Comparison of ENCODE assay signal across 22 cellular contexts in genomic region chr9:113223963-113224362, GRCh38. TPM values are rescaled to one million over a fixed set of nuclear protein-coding genes. Genes with fewer than 3 reads are reported as not detected.
DNase-seq lines count a peak whose midpoint lies in the region; ATAC-seq and TF ChIP-seq lines count a peak whose summit lies in the region.
"Had no signal": no experiment of that assay in that cellular context is flagged by ENCODE, and none has a peak within 500 bp of the region (broad histone marks: within the 10 kb centered on the region; RNA-seq: fewer than 3 reads in every experiment).

No MANE protein-coding gene starts in this region.

- intact Hi-C loops in Right ventricle myocardium superior (cut with DNase I) = no loop called here
- intact Hi-C loops in activated CD4-positive, alpha-beta memory T cell treated with anti-CD3 and anti-CD28 coated beads for 36 hours (cut with micrococcal nuclease) = loop anchor here (5.0 kb wide), 1 partner anchor 118 kb away; the partner anchor contains the start of gene WDR31
- intact Hi-C loops in mucosa of descending colon (cut with DNase I, micrococcal nuclease) = loop anchor here in 1 of 2 donors (5.0 kb wide), 1 partner anchor 53 kb away; the partner anchor contains the start of genes CDC26 and PRPF4

- peaks cover 8% of the 10 kb centered on the region for H3K36me3 Mint-ChIP-seq in activated CD4-positive, alpha-beta memory T cell treated with anti-CD3 and anti-CD28 coated beads for 36 hours
- H3K36me3 Mint-ChIP-seq: natural killer cell had no signal

- H3K27me3 ChIP-seq in cardiac muscle cell = no peaks in the 10 kb centered on the region
- H3K27me3 ChIP-seq: tibial nerve had no signal

- H3K9me3 Mint-ChIP-seq in activated CD4-positive, alpha-beta memory T cell treated with anti-CD3 and anti-CD28 coated beads for 36 hours = no peaks in the 10 kb centered on the region
- H3K9me3 Mint-ChIP-seq: CD8-positive, alpha-beta T cell; natural killer cell; stimulated activated naive B cell treated with anti-CD40 and anti-IgM and Interleukin-4, amounts not matched to agents 10 μg/mL and 1 μg/mL and 100 μg/mL, for 72 hours had no signal

- TF ChIP-seq CTCF in cardiac muscle cell (IDR thresholded peaks at IDR 0.05; ENCODE audit: low read depth, low read length) (no peak), mucosa of descending colon (IDR thresholded peaks at IDR 0.05) (no peak)

- CTCF ChIA-PET in activated CD4-positive, alpha-beta memory T cell treated with anti-CD3 and anti-CD28 coated beads for 36 hours (lab: Charles Lee) = no interaction called here

- DNase-seq in cardiac muscle cell (ENCODE audit: low read depth in 1 of 2, low spot score in 1 of 2) = peak in 1 of 2 donors; percentile 67
- no peak for DNase-seq in Right ventricle myocardium superior
- DNase-seq in SK-N-MC (ENCODE audit: low read depth, low spot score) = no peak
- peak; percentile 90 for DNase-seq in fibroblast of peridontal ligament (ENCODE audit: extremely low read depth)
- DNase-seq in GM19240 (ENCODE audit: insufficient read length, low spot score) = no peak
- no peak for DNase-seq in activated CD4-positive, alpha-beta memory T cell treated with anti-CD3 and anti-CD28 coated beads for 36 hours
- no peak for DNase-seq in mucosa of descending colon
- DNase-seq: activated CD4-positive, alpha-beta T cell treated with anti-CD3 and anti-CD28 coated beads for 1 hour; activated gamma-delta T cell; CD8-positive, alpha-beta T cell; glutamatergic neuron; natural killer cell; NCI-H187; NCI-H510A; psoas muscle; stimulated activated CD4-positive, alpha-beta T cell treated with anti-CD3 and anti-CD28 coated beads, Interleukin-12 subunit alpha, Interleukin-12 subunit beta, amount 100 ng/mL, for 4 hours; stimulated activated naive B cell treated with anti-CD40 and anti-IgM and Interleukin-4, amounts not matched to agents 10 μg/mL and 1 μg/mL and 100 μg/mL, for 72 hours; T-helper 2 cell had no signal

- peak overlapping the region; percentile 3 for H3K9ac ChIP-seq in SK-N-MC (ENCODE audit: insufficient read length)

- H3K36me3 ChIP-seq in cardiac muscle cell = no peaks in the 10 kb centered on the region
- H3K36me3 ChIP-seq in SK-N-MC (ENCODE audit: insufficient read depth, low read length) = peaks cover 8% of the 10 kb centered on the region; the same call in 1 of the 2 replicates
- H3K36me3 ChIP-seq in mucosa of descending colon (ENCODE audit: low read depth) = no peaks in the 10 kb centered on the region
- H3K36me3 ChIP-seq: tibial nerve had no signal

- peak overlapping the region; percentile 70 for H3K27ac ChIP-seq in cardiac muscle cell
- no peak overlapping the region for H3K27ac ChIP-seq in SK-N-MC
- H3K27ac ChIP-seq: coronary artery, psoas muscle, tibial nerve had no signal

- POLR2A ChIA-PET in activated CD4-positive, alpha-beta memory T cell treated with anti-CD3 and anti-CD28 coated beads for 36 hours (lab: Charles Lee) = no interaction called here

- H3K4me1 Mint-ChIP-seq in activated CD4-positive, alpha-beta memory T cell treated with anti-CD3 and anti-CD28 coated beads for 36 hours (ENCODE audit: low read depth) = peaks cover 28% of the 10 kb centered on the region

- no peaks in the 10 kb centered on the region for H3K27me3 Mint-ChIP-seq in activated CD4-positive, alpha-beta memory T cell treated with anti-CD3 and anti-CD28 coated beads for 36 hours
- H3K27me3 Mint-ChIP-seq: stimulated activated naive B cell treated with anti-CD40 and anti-IgM and Interleukin-4, amounts not matched to agents 10 μg/mL and 1 μg/mL and 100 μg/mL, for 72 hours had no signal

- ATAC-seq in Right ventricle myocardium superior (ENCODE audit: poor library complexity) (no peak), HG03095 (IDR thresholded peaks at IDR 0.05; ENCODE audit: unreplicated experiment) (no peak), mucosa of descending colon (no peak)
- ATAC-seq: CD8-positive, alpha-beta T cell; natural killer cell; psoas muscle; stimulated activated naive B cell treated with anti-CD40 and anti-IgM and Interleukin-4, amounts not matched to agents 10 μg/mL and 1 μg/mL and 100 μg/mL, for 72 hours had no signal

- H3K9me3 ChIP-seq in cardiac muscle cell (ENCODE audit: low read depth) (no peaks in the 10 kb centered on the region), SK-N-MC (ENCODE audit: low read depth, low read length) (no peaks in the 10 kb centered on the region), mucosa of descending colon (no peaks in the 10 kb centered on the region)
- H3K9me3 ChIP-seq: psoas muscle, tibial nerve had no signal

- H3K4me3 ChIP-seq in cardiac muscle cell (no peak overlapping the region), SK-N-MC (no peak overlapping the region), mucosa of descending colon (no peak overlapping the region)
- H3K4me3 ChIP-seq: coronary artery, lung, psoas muscle, tibial nerve had no signal

- no peak overlapping the region for H3K4me3 Mint-ChIP-seq in activated CD4-positive, alpha-beta memory T cell treated with anti-CD3 and anti-CD28 coated beads for 36 hours
- H3K4me3 Mint-ChIP-seq: CD8-positive, alpha-beta T cell; natural killer cell; stimulated activated naive B cell treated with anti-CD40 and anti-IgM and Interleukin-4, amounts not matched to agents 10 μg/mL and 1 μg/mL and 100 μg/mL, for 72 hours had no signal

- H3K4me1 ChIP-seq in cardiac muscle cell (ENCODE audit: low read depth) (peaks cover 26% of the 10 kb centered on the region), mucosa of descending colon (ENCODE audit: low read depth) (peaks cover 25% of the 10 kb centered on the region)

- no peak overlapping the region for H3K27ac Mint-ChIP-seq in activated CD4-positive, alpha-beta memory T cell treated with anti-CD3 and anti-CD28 coated beads for 36 hours
- H3K27ac Mint-ChIP-seq: CD8-positive, alpha-beta T cell; natural killer cell; stimulated activated naive B cell treated with anti-CD40 and anti-IgM and Interleukin-4, amounts not matched to agents 10 μg/mL and 1 μg/mL and 100 μg/mL, for 72 hours had no signal

RNA-seq across cellular contexts. Expression of gene SLC31A1, which starts 2.6 kb away (rescaled TPM):
- total RNA-seq in cardiac muscle cell = 19.7 and 26.6 TPM in 2 replicates
- 27.8 and 32.6 TPM in 2 replicates for polyA plus RNA-seq in cardiac muscle cell
- total RNA-seq in Right ventricle myocardium superior = 9.4 TPM
- total RNA-seq in activated CD4-positive, alpha-beta memory T cell treated with anti-CD3 and anti-CD28 coated beads for 36 hours = 10 to 100 TPM; 12.1 to 12.5 TPM
- 10 to 100 TPM; 26.5 to 63.7 (median 34.7) TPM for total RNA-seq in mucosa of descending colon

RNA-seq across cellular contexts. Expression of gene FKBP15, which starts 2.9 kb away (rescaled TPM):
- 17.6 and 20.6 TPM in 2 replicates for total RNA-seq in cardiac muscle cell
- polyA plus RNA-seq in cardiac muscle cell = 10.9 and 15.7 TPM in 2 replicates
- 18.1 TPM for total RNA-seq in Right ventricle myocardium superior
- 10 to 100 TPM; 25.8 to 27.7 TPM for total RNA-seq in activated CD4-positive, alpha-beta memory T cell treated with anti-CD3 and anti-CD28 coated beads for 36 hours
- total RNA-seq in mucosa of descending colon = 10 to 100 TPM; 26.6 to 30.9 (median 26.8) TPM

RNA-seq across cellular contexts. Expression of gene CDC26, which starts 51.4 kb away (rescaled TPM):
- total RNA-seq in cardiac muscle cell = 29.7 and 33.9 TPM in 2 replicates
- polyA plus RNA-seq in cardiac muscle cell = 50.0 and 60.7 TPM in 2 replicates
- total RNA-seq in Right ventricle myocardium superior = 40.1 TPM
- total RNA-seq in activated CD4-positive, alpha-beta memory T cell treated with anti-CD3 and anti-CD28 coated beads for 36 hours = 10 to 100 TPM; 49.8 to 50.9 TPM
- total RNA-seq in mucosa of descending colon = 10 to 100 TPM; 19.3 to 45.8 (median 25.9) TPM

RNA-seq across cellular contexts. Expression of gene PRPF4, which starts 51.5 kb away (rescaled TPM):
- total RNA-seq in cardiac muscle cell (20.6 and 21.1 TPM in 2 replicates), Right ventricle myocardium superior (11.0 TPM), mucosa of descending colon (10 to 100 TPM; 13.2 to 18.4 (median 15.8) TPM)
- 26.7 and 30.6 TPM in 2 replicates for polyA plus RNA-seq in cardiac muscle cell
- 10 to 100 TPM; 47.6 to 48.7 TPM for total RNA-seq in activated CD4-positive, alpha-beta memory T cell treated with anti-CD3 and anti-CD28 coated beads for 36 hours
